ENCODE assay signal across 11 cellular contexts in genomic region chr9:128385493-128386205, GRCh38.
"Had no signal": no experiment of that assay in that cellular context is flagged by ENCODE, and none has a peak within 500 bp of the region (broad histone marks: within the 10 kb centered on the region; RNA-seq: fewer than 3 reads in every experiment).

No MANE protein-coding gene starts in this region.

- DNase-seq: activated CD4-positive, alpha-beta T cell treated with anti-CD3 and anti-CD28 coated beads for 36 hours; activated CD8-positive, alpha-beta memory T cell treated with anti-CD3 and anti-CD28 coated beads, Interleukin-2, amount 50 U/mL, for 48 hours; activated CD8-positive, alpha-beta T cell treated with anti-CD3 and anti-CD28 coated beads, Interleukin-2, amount 10 ng/mL, durations not matched to agents 7 days and 5 days; activated naive CD4-positive, alpha-beta T cell treated with Interleukin-2 at 50 U/mL for 16 hours; natural killer cell; stimulated activated CD4-positive, alpha-beta T cell treated with anti-CD3 and anti-CD28 coated beads, Interleukin-15, amount 100 ng/mL, for 24 hours; stimulated activated CD4-positive, alpha-beta T cell treated with anti-CD3 and anti-CD28 coated beads, Interleukin-4, amount 100 ng/mL, for 24 hours; SW 1271; tibial artery; uterus had no signal

- ATAC-seq: activated CD4-positive, alpha-beta T cell treated with anti-CD3 and anti-CD28 coated beads for 36 hours; activated CD8-positive, alpha-beta T cell treated with anti-CD3 and anti-CD28 coated beads, Interleukin-2, amount 10 ng/mL, durations not matched to agents 7 days and 5 days; left lobe of liver; natural killer cell had no signal

- H3K27me3 ChIP-seq: tibial artery, uterus had no signal

- H3K27ac ChIP-seq: tibial artery, uterus had no signal
